Comparison of ENCODE assay signal across 8 cellular contexts in the genomic region with DNA sequence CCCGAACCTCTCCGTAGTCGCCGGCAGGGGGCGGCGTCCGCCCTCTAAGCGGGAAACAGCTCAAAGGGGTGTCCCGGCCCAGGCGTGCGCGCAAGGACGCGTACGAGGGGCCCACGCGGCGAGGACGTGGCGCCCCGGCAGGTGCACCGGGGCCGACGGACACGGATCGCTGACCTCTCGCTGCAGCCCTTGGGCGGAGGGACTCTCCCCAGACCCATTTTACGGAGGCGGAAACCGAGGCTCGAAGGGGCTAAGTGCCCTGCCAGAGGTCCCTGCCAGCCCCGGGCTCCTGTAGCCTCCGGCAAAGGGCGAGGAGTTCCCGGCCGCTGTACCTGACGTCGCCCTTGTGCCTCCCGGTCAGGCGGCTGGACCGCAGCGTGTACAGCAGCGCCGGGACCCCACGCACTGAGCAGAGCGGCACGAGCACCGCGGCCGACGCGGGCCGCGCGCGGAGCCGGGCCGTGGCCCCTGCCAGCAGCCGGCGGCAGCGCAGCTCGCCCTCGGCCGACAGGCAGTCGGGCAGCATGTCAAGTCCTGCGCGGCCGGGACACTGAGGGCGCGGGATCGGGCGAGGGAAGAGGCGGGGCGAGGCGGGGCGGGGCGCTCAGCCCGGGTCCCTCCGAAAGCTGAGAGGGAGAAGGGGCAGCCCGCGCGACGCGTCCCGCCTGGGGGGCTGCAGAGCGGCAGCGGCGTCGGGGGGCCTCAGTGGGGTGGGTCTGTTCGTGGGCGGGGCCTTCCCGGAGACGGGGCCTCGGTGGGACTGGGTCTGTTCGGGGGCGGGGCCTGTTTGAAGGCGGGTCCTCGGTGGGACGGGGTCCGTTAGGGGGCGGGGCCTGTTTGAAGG. TPM values are rescaled to one million over a fixed set of nuclear protein-coding genes. Genes with fewer than 3 reads are reported as not detected.
DNase-seq lines count a peak whose midpoint lies in the region; ATAC-seq and TF ChIP-seq lines count a peak whose summit lies in the region.

A gene with protein sequence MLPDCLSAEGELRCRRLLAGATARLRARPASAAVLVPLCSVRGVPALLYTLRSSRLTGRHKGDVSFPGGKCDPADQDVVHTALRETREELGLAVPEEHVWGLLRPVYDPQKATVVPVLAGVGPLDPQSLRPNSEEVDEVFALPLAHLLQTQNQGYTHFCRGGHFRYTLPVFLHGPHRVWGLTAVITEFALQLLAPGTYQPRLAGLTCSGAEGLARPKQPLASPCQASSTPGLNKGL (minus strand): TSS at position 552 of the 844 bp plus-strand sequence. CDS start 26 bp downstream, at position 526.

- no peaks in the 10 kb centered on the region for H3K9me3 Mint-ChIP-seq in activated CD4-positive, alpha-beta memory T cell treated with anti-CD3 and anti-CD28 coated beads, Interleukin-2, amount 10 ng/mL, durations not matched to agents 7 days and 5 days

- H3K36me3 ChIP-seq in ectodermal cell (ENCODE audit: control insufficient read depth, insufficient read depth, low read length) = no peaks in the 10 kb centered on the region

- H3K4me3 Mint-ChIP-seq in activated CD4-positive, alpha-beta memory T cell treated with anti-CD3 and anti-CD28 coated beads, Interleukin-2, amount 10 ng/mL, durations not matched to agents 7 days and 5 days = peak within 1 kb of the TSS; percentile 82

- WGBS in ectodermal cell, 2 experiments = 1% methylated on average over 102 of the region's 102 CpGs

- H3K4me3 ChIP-seq in ectodermal cell (ENCODE audit: insufficient read depth, low read depth, low read length) = peak within 1 kb of the TSS; percentile 71

- no peaks in the 10 kb centered on the region for H3K27me3 Mint-ChIP-seq in activated CD4-positive, alpha-beta memory T cell treated with anti-CD3 and anti-CD28 coated beads, Interleukin-2, amount 10 ng/mL, durations not matched to agents 7 days and 5 days

- CTCF ChIA-PET in activated CD4-positive, alpha-beta memory T cell treated with anti-CD3 and anti-CD28 coated beads, Interleukin-2, amount 10 ng/mL, durations not matched to agents 7 days and 5 days (lab: Charles Lee) = interaction anchor here (0.7 to 4.3 kb wide), 22 partner anchors 9 to 390 kb away, joined by 3 to 57 read pairs (median 6); a partner anchor contains a TSS

- H3K4me1 Mint-ChIP-seq in activated CD4-positive, alpha-beta memory T cell treated with anti-CD3 and anti-CD28 coated beads, Interleukin-2, amount 10 ng/mL, durations not matched to agents 7 days and 5 days = peaks cover 26% of the 10 kb centered on the region

- H3K4me1 ChIP-seq in ectodermal cell (ENCODE audit: control insufficient read depth, insufficient read depth, low read length) = peaks cover 15% of the 10 kb centered on the region

- POLR2A ChIA-PET in activated CD4-positive, alpha-beta memory T cell treated with anti-CD3 and anti-CD28 coated beads, Interleukin-2, amount 10 ng/mL, durations not matched to agents 7 days and 5 days (lab: Charles Lee) = interaction anchor here (0.7 to 5.6 kb wide), 14 partner anchors 9 to 390 kb away, joined by 3 to 38 read pairs (median 3); a partner anchor contains a TSS

- peak within 1 kb of the TSS; percentile 81 for H3K27ac ChIP-seq in ectodermal cell (ENCODE audit: insufficient read depth, low read depth, low read length, poor library complexity, severe bottlenecking)

- H3K27me3 ChIP-seq in ectodermal cell (ENCODE audit: control insufficient read depth, insufficient read depth, low read length, poor library complexity, severe bottlenecking) = no peaks in the 10 kb centered on the region

- H3K27ac Mint-ChIP-seq in activated CD4-positive, alpha-beta memory T cell treated with anti-CD3 and anti-CD28 coated beads, Interleukin-2, amount 10 ng/mL, durations not matched to agents 7 days and 5 days = peak within 1 kb of the TSS; percentile 93

- ATAC-seq in GM18868 (IDR thresholded peaks at IDR 0.05; ENCODE audit: unreplicated experiment) (peak; percentile 43), HG03103 (IDR thresholded peaks at IDR 0.05; ENCODE audit: low read depth, unreplicated experiment) (peak; percentile 42)

- no peaks in the 10 kb centered on the region for H3K36me3 Mint-ChIP-seq in activated CD4-positive, alpha-beta memory T cell treated with anti-CD3 and anti-CD28 coated beads, Interleukin-2, amount 10 ng/mL, durations not matched to agents 7 days and 5 days (ENCODE audit: low read depth)

- peak; percentile 79 for TF ChIP-seq CTCF in AG09319 (IDR thresholded peaks at IDR 0.05; ENCODE audit: low read depth, low read length)

- H3K9me3 ChIP-seq in ectodermal cell (ENCODE audit: control insufficient read depth, low read length) = no peaks in the 10 kb centered on the region

- DNase-seq in AG09319 (ENCODE audit: extremely low read depth, low read depth) (peak; percentile 32), NCI-H510A (lab: John Stamatoyannopoulos, UW) (peak; percentile 82), lung microvascular endothelial cell (ENCODE audit: low read depth in 2 of 2) (peak; percentile 82 to 87)
- DNase-seq in activated CD4-positive, alpha-beta memory T cell treated with anti-CD3 and anti-CD28 coated beads, Interleukin-2, amount 10 ng/mL, durations not matched to agents 7 days and 5 days = peak; percentile 90
- DNase-seq in stimulated activated CD4-positive, alpha-beta T cell treated with anti-CD3 and anti-CD28 coated beads, TNF-alpha, amount 100 ng/mL, for 4 hours (ENCODE audit: low read depth in 3 of 3) = peak; percentile 77 to 99 (median 77)

RNA-seq across cellular contexts. Expression of the gene that starts here (rescaled TPM):
- 10 to 100 TPM in 1 of 2 experiments, 1 to 10 TPM in 1; 9.3 to 10.8 TPM for total RNA-seq in activated CD4-positive, alpha-beta memory T cell treated with anti-CD3 and anti-CD28 coated beads, Interleukin-2, amount 10 ng/mL, durations not matched to agents 7 days and 5 days
- 10.1 TPM for polyA plus RNA-seq in ectodermal cell (2013, experiment 1 of 4)
- 5.6 TPM for polyA plus RNA-seq in ectodermal cell (2013, experiment 2 of 4)
- 9.9 TPM for polyA plus RNA-seq in ectodermal cell (2013, experiment 3 of 4)
- 9.4 TPM for polyA plus RNA-seq in ectodermal cell (2013, experiment 4 of 4)
- total RNA-seq in lung microvascular endothelial cell = 7.1 and 7.6 TPM in 2 replicates

Comparison
In these comparisons a context has a peak if more than half of its experiments do, and no peak if none do; other contexts are left out.
1. Peak in every context shown above with its lines: DNase-seq, ATAC-seq, H3K4me3 ChIP-seq and H3K27ac ChIP-seq.
2. DNase-seq: peak in every context shown above with its lines; median percentile 90 in activated CD4-positive, alpha-beta memory T cell treated with anti-CD3 and anti-CD28 coated beads, Interleukin-2, amount 10 ng/mL, durations not matched to agents 7 days and 5 days; 84 in lung microvascular endothelial cell; 82 in NCI-H510A; 77 in stimulated activated CD4-positive, alpha-beta T cell treated with anti-CD3 and anti-CD28 coated beads, TNF-alpha, amount 100 ng/mL, for 4 hours; 32 in AG09319.